ENCODE assay signal across 9 cellular contexts in the genomic region with DNA sequence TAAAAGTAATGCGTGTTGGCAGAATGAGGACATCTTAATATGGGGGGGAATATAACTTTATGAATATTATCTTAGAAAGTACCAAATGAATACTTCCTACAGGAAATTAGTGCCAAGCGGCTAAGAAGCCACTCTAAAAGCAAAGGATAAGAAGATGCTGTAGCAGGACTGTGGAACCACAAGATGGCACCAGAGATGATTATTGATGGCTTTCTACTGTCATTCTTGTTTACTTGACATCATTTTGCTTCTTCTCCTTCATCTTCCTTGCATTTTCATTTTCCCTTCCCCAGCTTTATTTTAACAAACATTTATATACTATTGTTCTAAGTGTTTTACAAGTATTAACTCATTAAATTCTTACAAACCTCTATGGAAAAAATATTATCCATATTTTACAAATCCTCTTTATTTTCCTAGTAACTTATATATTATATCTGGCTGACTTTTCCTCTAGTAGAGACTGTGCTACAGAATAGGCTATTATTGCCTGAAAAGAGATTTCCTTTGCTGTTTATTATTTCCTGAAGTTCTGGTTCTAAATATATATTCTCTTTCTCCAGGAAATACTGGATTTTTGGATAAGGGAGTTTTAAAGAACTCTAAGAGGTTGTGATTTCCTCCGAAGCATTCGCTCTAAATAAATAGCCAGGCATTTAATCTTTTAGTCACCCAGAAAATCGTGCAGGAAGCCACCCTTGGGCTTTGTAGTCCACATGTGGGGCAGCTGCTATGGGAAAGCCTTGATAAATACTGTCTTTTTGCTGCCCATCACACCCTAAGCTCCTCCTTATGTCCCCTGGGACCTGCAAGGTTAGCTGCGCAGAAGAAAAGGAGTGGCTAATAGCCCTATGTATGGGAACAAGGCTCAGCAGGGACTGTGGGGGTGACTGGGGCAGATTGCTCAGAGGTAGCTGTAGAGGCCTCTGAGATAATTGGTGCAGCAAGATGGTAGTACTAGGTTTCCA. TPM values are rescaled to one million over a fixed set of nuclear protein-coding genes. Genes with fewer than 3 reads are reported as not detected.
DNase-seq lines count a peak whose midpoint lies in the region; ATAC-seq, FAIRE-seq and TF ChIP-seq lines count a peak whose summit lies in the region.
"Had no signal": no experiment of that assay in that cellular context is flagged by ENCODE, and none has a peak within 500 bp of the region (broad histone marks: within the 10 kb centered on the region; RNA-seq: fewer than 3 reads in every experiment).

No MANE protein-coding gene starts in this region.

- ATAC-seq in GM18498 (IDR thresholded peaks at IDR 0.05; ENCODE audit: unreplicated experiment), result peak; percentile 82
- peak; percentile 89 for ATAC-seq in HG02938 (IDR thresholded peaks at IDR 0.05; ENCODE audit: unreplicated experiment)
- no peak for ATAC-seq in natural killer cell treated with Interleukin-12 subunit alpha and Interleukin-12 subunit beta and Interleukin-15 and Interleukin-18, amount 100 ng/mL, for 72 hours

- no peaks in the 10 kb centered on the region for H3K36me3 Mint-ChIP-seq in natural killer cell treated with Interleukin-12 subunit alpha and Interleukin-12 subunit beta and Interleukin-15 and Interleukin-18, amount 100 ng/mL, for 72 hours

- no peak overlapping the region for H3K4me3 ChIP-seq in bronchial epithelial cell (ENCODE audit: low read depth, low read length)

- H3K4me1 Mint-ChIP-seq in natural killer cell treated with Interleukin-12 subunit alpha and Interleukin-12 subunit beta and Interleukin-15 and Interleukin-18, amount 100 ng/mL, for 72 hours (ENCODE audit: low read depth in 2 of 2), result peaks cover 5 to 6% of the 10 kb centered on the region in 2 donors

- no peaks in the 10 kb centered on the region for H3K36me3 ChIP-seq in bronchial epithelial cell (ENCODE audit: control insufficient read depth, insufficient read depth, low read length)

- H3K27ac Mint-ChIP-seq in natural killer cell treated with Interleukin-12 subunit alpha and Interleukin-12 subunit beta and Interleukin-15 and Interleukin-18, amount 100 ng/mL, for 72 hours, result no peak overlapping the region

- TF ChIP-seq CTCF in bronchial epithelial cell (IDR thresholded peaks at IDR 0.05; ENCODE audit: insufficient read depth, low read length, severe bottlenecking), result peak; percentile 57

- no peak overlapping the region for H3K4me3 Mint-ChIP-seq in natural killer cell treated with Interleukin-12 subunit alpha and Interleukin-12 subunit beta and Interleukin-15 and Interleukin-18, amount 100 ng/mL, for 72 hours

- peaks cover under 1 to 2% of the 10 kb centered on the region in 2 donors for H3K27me3 Mint-ChIP-seq in natural killer cell treated with Interleukin-12 subunit alpha and Interleukin-12 subunit beta and Interleukin-15 and Interleukin-18, amount 100 ng/mL, for 72 hours

- DNase-seq in CD1c-positive myeloid dendritic cell (ENCODE audit: extremely low spot score) (peak; percentile 16), NCI-H748 (lab: John Stamatoyannopoulos, UW; ENCODE audit: unreplicated experiment) (peak; percentile 20), bronchial epithelial cell (ENCODE audit: low read depth) (peak; percentile 45), myocyte (ENCODE audit: low read depth) (peak; percentile 25)
- DNase-seq in stimulated activated CD4-positive, alpha-beta T cell treated with anti-CD3 and anti-CD28 coated beads, Interleukin-15, amount 100 ng/mL, for 24 hours, result no peak
- no peak for DNase-seq in natural killer cell treated with Interleukin-12 subunit alpha and Interleukin-12 subunit beta and Interleukin-15 and Interleukin-18, amount 100 ng/mL, for 72 hours (ENCODE audit: low spot score)

- no peaks in the 10 kb centered on the region for H3K27me3 ChIP-seq in bronchial epithelial cell (ENCODE audit: control insufficient read depth, insufficient read depth, low read length)

- no peak for FAIRE-seq in bronchial epithelial cell (lab: Jason Lieb, UNC)

- H3K9me3 Mint-ChIP-seq in natural killer cell treated with Interleukin-12 subunit alpha and Interleukin-12 subunit beta and Interleukin-15 and Interleukin-18, amount 100 ng/mL, for 72 hours, result no peaks in the 10 kb centered on the region

RNA-seq across cellular contexts. Expression of gene PRG4, which starts 9.2 kb away (rescaled TPM):
- total RNA-seq in bronchial epithelial cell (not detected in 2 replicates), myocyte (not detected in 2 replicates)
- polyA plus RNA-seq in myocyte (2012), result 0.04 TPM
- total RNA-seq in natural killer cell treated with Interleukin-12 subunit alpha and Interleukin-12 subunit beta and Interleukin-15 and Interleukin-18, amount 100 ng/mL, for 72 hours, result not detected
- total RNA-seq: pulmonary artery endothelial cell had no signal

Comparison
In these comparisons a context has a peak if more than half of its experiments do, and no peak if none do; other contexts are left out.
1. DNase-seq: peak in CD1c-positive myeloid dendritic cell (single experiment), NCI-H748 (single experiment), bronchial epithelial cell (single experiment) and myocyte (single experiment); none in stimulated activated CD4-positive, alpha-beta T cell treated with anti-CD3 and anti-CD28 coated beads, Interleukin-15, amount 100 ng/mL, for 24 hours (single experiment) and natural killer cell treated with Interleukin-12 subunit alpha and Interleukin-12 subunit beta and Interleukin-15 and Interleukin-18, amount 100 ng/mL, for 72 hours (single experiment).
2. ATAC-seq: peak in GM18498 (single experiment) and HG02938 (single experiment); none in natural killer cell treated with Interleukin-12 subunit alpha and Interleukin-12 subunit beta and Interleukin-15 and Interleukin-18, amount 100 ng/mL, for 72 hours (0 of 2).